ENCODE assay signal across 7 cellular contexts in the genomic region with DNA sequence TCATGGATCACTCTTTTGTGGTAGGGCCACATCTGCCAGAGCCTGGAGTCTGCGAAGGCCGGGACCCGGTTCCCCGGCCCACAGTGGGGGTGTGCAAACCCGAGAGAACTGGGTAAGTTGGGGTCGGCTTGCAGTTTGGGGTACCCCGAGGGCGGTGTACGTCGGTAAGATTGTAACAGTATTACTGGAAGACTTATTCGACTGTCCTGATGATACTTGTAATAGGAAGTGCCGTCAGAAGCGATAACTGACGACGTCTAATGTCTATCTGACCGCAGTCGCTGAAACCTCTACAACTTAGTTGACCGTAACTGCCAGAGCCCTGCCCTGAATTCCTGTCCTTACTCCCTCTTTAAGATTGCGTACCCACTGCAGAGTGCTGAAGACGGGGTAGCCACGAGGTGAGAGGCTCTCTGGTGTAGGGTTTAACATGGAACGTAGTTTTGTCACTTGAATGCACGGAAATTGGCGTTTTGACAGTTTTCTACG.
DNase-seq lines count a peak whose midpoint lies in the region; ATAC-seq, FAIRE-seq and TF ChIP-seq lines count a peak whose summit lies in the region.

No MANE protein-coding gene starts in this region.

- in situ Hi-C loops in astrocyte of the cerebellum (cut with HindIII; ENCODE audit: low sequenced_read_pairs), result no loop called here

- peak; percentile 3 for ATAC-seq in GM19035 (IDR thresholded peaks at IDR 0.05; ENCODE audit: unreplicated experiment)
- no peak for ATAC-seq in HG03565 (IDR thresholded peaks at IDR 0.05; ENCODE audit: unreplicated experiment)

- peak overlapping the region; percentile 72 for H3K4me3 ChIP-seq in astrocyte of the cerebellum (ENCODE audit: low read depth, low read length)

- DNase-seq in HTR-8/SVneo (ENCODE audit: insufficient read length, low spot score) (no peak), astrocyte of the cerebellum (ENCODE audit: low read depth) (no peak), kidney tubule cell (ENCODE audit: low spot score) (peak; percentile 49), superior temporal gyrus (ENCODE audit: extremely low spot score) (peak; percentile 33), MV-4-11 (lab: John Stamatoyannopoulos, UW) (no peak)

- no peak for TF ChIP-seq CTCF in astrocyte of the cerebellum (IDR thresholded peaks at IDR 0.05; ENCODE audit: low read depth, low read length, missing control alignments)

- peak; percentile 85 for FAIRE-seq in HTR-8/SVneo (lab: Jason Lieb, UNC)

Comparison
In these comparisons a context has a peak if more than half of its experiments do, and no peak if none do; other contexts are left out.
1. DNase-seq: peak in kidney tubule cell (single experiment) and superior temporal gyrus (single experiment); none in HTR-8/SVneo (single experiment), astrocyte of the cerebellum (single experiment) and MV-4-11 (single experiment).